ENCODE assay signal across 8 cellular contexts in genomic region chr13:89066868-89067466, GRCh38.
A peak's percentile ranks its signal among the peaks of the same experiment; 100 is the strongest.
DNase-seq lines count a peak whose midpoint lies in the region; ATAC-seq and TF ChIP-seq lines count a peak whose summit lies in the region.

No MANE protein-coding gene starts in this region.

- CTCF ChIA-PET in Panc1 (lab: Charles Lee), result no interaction called here
- CTCF ChIA-PET in activated CD4-positive, alpha-beta memory T cell treated with anti-CD3 and anti-CD28 coated beads, Interleukin-2, amount 10 ng/mL, durations not matched to agents 7 days and 5 days (lab: Charles Lee), result no interaction called here

- no peak overlapping the region for H3K4ac ChIP-seq in neuronal stem cell (ENCODE audit: low read length)

- TF ChIP-seq CTCF in Panc1 (IDR thresholded peaks at IDR 0.05) (peak; percentile 67; the same call in 1 of the 2 replicates), endothelial cell (IDR thresholded peaks at IDR 0.05; ENCODE audit: unreplicated experiment) (peak; percentile 60)

- H2BK12ac ChIP-seq in neuronal stem cell (ENCODE audit: low read length), result no peak overlapping the region

- no peak overlapping the region for H3K4me3 ChIP-seq in Panc1 (ENCODE audit: low read depth in 2 of 2, low read length in 2 of 2)
- H3K4me3 ChIP-seq in neuronal stem cell (ENCODE audit: low read length in 2 of 2), result no peak overlapping the region

- intact Hi-C loops in Panc1 (cut with micrococcal nuclease; ENCODE audit: unreplicated experiment), result loop anchor here (10.0 kb wide), 1 partner anchor 628 kb away; no protein-coding TSS in a partner anchor

- H3K9ac ChIP-seq in neuronal stem cell (ENCODE audit: low read depth, low read length, poor library complexity), result no peak overlapping the region

- H3K36me3 Mint-ChIP-seq in endothelial cell (ENCODE audit: low read depth, unreplicated experiment), result no peaks in the 10 kb centered on the region
- no peaks in the 10 kb centered on the region for H3K36me3 Mint-ChIP-seq in activated CD4-positive, alpha-beta memory T cell treated with anti-CD3 and anti-CD28 coated beads, Interleukin-2, amount 10 ng/mL, durations not matched to agents 7 days and 5 days (ENCODE audit: low read depth)

- H3K27me3 ChIP-seq in Panc1 (ENCODE audit: control insufficient read depth, insufficient read depth, low read length), result no peaks in the 10 kb centered on the region
- no peaks in the 10 kb centered on the region for H3K27me3 ChIP-seq in neuronal stem cell (ENCODE audit: control insufficient read depth in 3 of 3, insufficient read depth in 3 of 3, low read depth in 1 of 3, low read length in 3 of 3)

- in situ Hi-C loops in Panc1 (cut with HindIII; ENCODE audit: low pct_unique_long_range_greater_than_20kb, low sequenced_read_pairs), result no loop called here

- DNase-seq in activated gamma-delta T cell treated with Interleukin-2 at 50 U/mL for 16 hours, result peak; percentile 26
- DNase-seq in activated gamma-delta T cell (lab: John Stamatoyannopoulos, UW), result no peak
- DNase-seq in HT-29 (ENCODE audit: low spot score), result peak; percentile 71
- peak; percentile 12 for DNase-seq in Panc1 (ENCODE audit: low read depth, low spot score)
- peak; percentile 56 for DNase-seq in endothelial cell (ENCODE audit: low spot score)
- peak; percentile 40 for DNase-seq in neuronal stem cell (ENCODE audit: low spot score)
- DNase-seq in activated CD4-positive, alpha-beta memory T cell treated with anti-CD3 and anti-CD28 coated beads, Interleukin-2, amount 10 ng/mL, durations not matched to agents 7 days and 5 days, result no peak

- POLR2A ChIA-PET in Panc1 (lab: Charles Lee), result no interaction called here
- POLR2A ChIA-PET in activated CD4-positive, alpha-beta memory T cell treated with anti-CD3 and anti-CD28 coated beads, Interleukin-2, amount 10 ng/mL, durations not matched to agents 7 days and 5 days (lab: Charles Lee), result no interaction called here

- no peak overlapping the region for H3K27ac ChIP-seq in Panc1 (ENCODE audit: low read length)
- H3K27ac ChIP-seq in neuronal stem cell (replicated peaks; ENCODE audit: low read length), result no peak overlapping the region

- no peak overlapping the region for H3K4me2 ChIP-seq in neuronal stem cell (ENCODE audit: insufficient read depth, low read length, poor library complexity, severe bottlenecking)

- H3K36me3 ChIP-seq in Panc1 (ENCODE audit: control insufficient read depth, insufficient read depth, low read length), result no peaks in the 10 kb centered on the region
- no peaks in the 10 kb centered on the region for H3K36me3 ChIP-seq in neuronal stem cell (replicated peaks in 1 of 2; ENCODE audit: control insufficient read depth in 2 of 2, insufficient read depth in 2 of 2, low read length in 2 of 2)

- BruUV-seq in Panc1 (replicated peaks; lab: Mats Ljungman, UMichigan), result no TSS peak

- H3K4me1 ChIP-seq in Panc1 (ENCODE audit: control insufficient read depth, insufficient read depth, low read length) (no peaks in the 10 kb centered on the region; the same call in 1 of the 2 replicates), neuronal stem cell (ENCODE audit: control insufficient read depth in 2 of 2, insufficient read depth in 1 of 2, low read depth in 1 of 2, low read length in 2 of 2) (no peaks in the 10 kb centered on the region)

- H3K4me3 Mint-ChIP-seq in endothelial cell (ENCODE audit: unreplicated experiment), result no peak overlapping the region
- H3K4me3 Mint-ChIP-seq in activated CD4-positive, alpha-beta memory T cell treated with anti-CD3 and anti-CD28 coated beads, Interleukin-2, amount 10 ng/mL, durations not matched to agents 7 days and 5 days, result no peak overlapping the region

- no peaks in the 10 kb centered on the region for H3K9me3 ChIP-seq in Panc1 (ENCODE audit: control insufficient read depth, insufficient read depth, low read depth, low read length)
- H3K9me3 ChIP-seq in neuronal stem cell (replicated peaks in 1 of 2; ENCODE audit: control insufficient read depth in 2 of 2, insufficient read depth in 1 of 2, low read depth in 1 of 2, low read length in 2 of 2), result peaks cover 0 to 1% of the 10 kb centered on the region in 2 donors

- ATAC-seq in Panc1, result no peak
- ATAC-seq in GM18873 (IDR thresholded peaks at IDR 0.05; ENCODE audit: low FRiP score, unreplicated experiment), result no peak

- H3K23ac ChIP-seq in neuronal stem cell (ENCODE audit: low read depth, low read length, poor library complexity), result no peak overlapping the region

- H3K18ac ChIP-seq in neuronal stem cell (ENCODE audit: low read length), result no peak overlapping the region

- H3K14ac ChIP-seq in neuronal stem cell (ENCODE audit: low read length), result no peak overlapping the region

- no peaks in the 10 kb centered on the region for H3K79me1 ChIP-seq in neuronal stem cell (ENCODE audit: low read depth, low read length)

- no CpG with 5 or more reads among the region's 9 CpGs for WGBS in neuronal stem cell (ENCODE audit: extremely low coverage in 2 of 2, insufficient read length in 2 of 2, insufficient replicate concordance in 1 of 2), 2 donors

- no peaks in the 10 kb centered on the region for H3K27me3 Mint-ChIP-seq in endothelial cell (ENCODE audit: unreplicated experiment)
- H3K27me3 Mint-ChIP-seq in activated CD4-positive, alpha-beta memory T cell treated with anti-CD3 and anti-CD28 coated beads, Interleukin-2, amount 10 ng/mL, durations not matched to agents 7 days and 5 days, result no peaks in the 10 kb centered on the region

- no peak overlapping the region for H2BK120ac ChIP-seq in neuronal stem cell (ENCODE audit: low read depth, low read length)

- no peak overlapping the region for H4K8ac ChIP-seq in neuronal stem cell (ENCODE audit: low read depth, low read length)

- no peaks in the 10 kb centered on the region for H3K4me1 Mint-ChIP-seq in endothelial cell (ENCODE audit: unreplicated experiment)
- no peaks in the 10 kb centered on the region for H3K4me1 Mint-ChIP-seq in activated CD4-positive, alpha-beta memory T cell treated with anti-CD3 and anti-CD28 coated beads, Interleukin-2, amount 10 ng/mL, durations not matched to agents 7 days and 5 days

- H2AFZ ChIP-seq in neuronal stem cell (ENCODE audit: low read length), result peak overlapping the region; percentile 25

- H4K91ac ChIP-seq in neuronal stem cell (ENCODE audit: low read depth, low read length, poor library complexity), result no peak overlapping the region

- no peak overlapping the region for H2BK15ac ChIP-seq in neuronal stem cell (ENCODE audit: low read length)

- no peak overlapping the region for H2BK5ac ChIP-seq in neuronal stem cell (ENCODE audit: low read length)

- H3K9me3 Mint-ChIP-seq in endothelial cell (ENCODE audit: unreplicated experiment), result no peaks in the 10 kb centered on the region
- H3K9me3 Mint-ChIP-seq in activated CD4-positive, alpha-beta memory T cell treated with anti-CD3 and anti-CD28 coated beads, Interleukin-2, amount 10 ng/mL, durations not matched to agents 7 days and 5 days, result no peaks in the 10 kb centered on the region

- no peak overlapping the region for H2AK5ac ChIP-seq in neuronal stem cell (ENCODE audit: low read depth, low read length)

- no peak overlapping the region for H3K27ac Mint-ChIP-seq in endothelial cell (ENCODE audit: unreplicated experiment)
- H3K27ac Mint-ChIP-seq in activated CD4-positive, alpha-beta memory T cell treated with anti-CD3 and anti-CD28 coated beads, Interleukin-2, amount 10 ng/mL, durations not matched to agents 7 days and 5 days, result no peak overlapping the region

Comparison
In these comparisons a context has a peak if more than half of its experiments do, and no peak if none do; other contexts are left out.
1. DNase-seq: peak in activated gamma-delta T cell treated with Interleukin-2 at 50 U/mL for 16 hours (single experiment), HT-29 (single experiment), Panc1 (single experiment), endothelial cell (single experiment) and neuronal stem cell (single experiment); none in activated gamma-delta T cell (single experiment) and activated CD4-positive, alpha-beta memory T cell treated with anti-CD3 and anti-CD28 coated beads, Interleukin-2, amount 10 ng/mL, durations not matched to agents 7 days and 5 days (single experiment).